Comparison of ENCODE assay signal across 1 cellular context in the genomic region with DNA sequence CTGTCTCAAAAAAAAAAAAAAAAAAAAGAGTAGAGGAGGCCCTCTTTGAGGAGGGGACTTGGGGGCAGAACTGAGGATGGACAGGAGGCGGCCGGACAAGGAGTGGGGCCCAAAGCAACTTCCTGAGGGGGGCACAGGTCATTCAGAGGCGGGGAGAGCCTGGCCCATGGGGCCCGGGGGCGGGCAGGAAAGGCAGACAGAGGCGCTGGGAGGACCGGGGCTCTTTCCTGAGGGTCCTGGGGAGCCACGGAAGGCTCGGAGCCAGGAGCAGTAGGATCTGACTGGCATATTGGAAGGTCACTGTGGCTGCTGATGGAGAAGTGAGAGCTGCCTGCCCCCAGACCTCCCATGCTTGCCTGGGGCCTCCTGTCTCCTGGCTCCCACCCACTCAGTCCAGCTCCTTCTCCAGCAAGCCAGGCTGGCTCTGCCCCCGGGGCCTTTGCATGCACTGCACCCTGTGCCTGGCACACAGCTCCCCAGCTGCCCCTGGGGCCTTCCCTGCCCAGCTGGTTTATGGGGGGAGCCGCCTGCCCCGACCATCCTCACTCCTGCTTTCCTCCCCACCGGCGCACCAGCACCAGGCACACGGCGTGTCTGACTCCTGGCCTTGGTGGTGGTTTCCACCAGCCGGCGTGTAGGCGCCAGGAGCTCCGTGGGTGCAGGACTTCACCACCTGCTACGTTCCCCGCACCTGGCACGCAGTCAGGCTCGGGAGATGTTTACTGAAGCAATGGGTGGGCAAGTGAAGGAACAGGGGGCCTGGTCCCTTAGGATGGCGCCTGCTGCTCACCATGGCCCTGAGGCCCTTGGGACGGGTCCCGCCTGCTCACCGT.
TF ChIP-seq lines count a peak whose summit lies in the region.

No MANE protein-coding gene starts in this region.

TF ChIP-seq in H1, 55 proteins besides CTCF, POLR2A, EP300 and RAD21:
- TF ChIP-seq SP2 (IDR thresholded peaks at IDR 0.05; ENCODE audit: low read length) (no peak), CHD2 (IDR thresholded peaks at IDR 0.05; ENCODE audit: low read length) (no peak), RFX5 (IDR thresholded peaks at IDR 0.05; ENCODE audit: borderline replicate concordance, low read depth, low read length) (no peak), BCL11A (IDR thresholded peaks at IDR 0.05; ENCODE audit: low read depth in 2 of 2, low read length in 2 of 2) (no peak), TEAD4 (IDR thresholded peaks at IDR 0.05; ENCODE audit: low read depth, low read length) (no peak), RNF2 (IDR thresholded peaks at IDR 0.05; ENCODE audit: borderline replicate concordance, low read depth, low read length, missing control alignments, poor library complexity, severe bottlenecking) (no peak), EGR1 (IDR thresholded peaks at IDR 0.05; ENCODE audit: borderline replicate concordance, low read depth, low read length) (no peak), SRF (IDR thresholded peaks at IDR 0.05; ENCODE audit: low read depth, low read length) (no peak), RXRA (IDR thresholded peaks at IDR 0.05; ENCODE audit: insufficient read depth, low read depth, low read length) (no peak)
